ENCODE assay signal across 8 cellular contexts in the genomic region with DNA sequence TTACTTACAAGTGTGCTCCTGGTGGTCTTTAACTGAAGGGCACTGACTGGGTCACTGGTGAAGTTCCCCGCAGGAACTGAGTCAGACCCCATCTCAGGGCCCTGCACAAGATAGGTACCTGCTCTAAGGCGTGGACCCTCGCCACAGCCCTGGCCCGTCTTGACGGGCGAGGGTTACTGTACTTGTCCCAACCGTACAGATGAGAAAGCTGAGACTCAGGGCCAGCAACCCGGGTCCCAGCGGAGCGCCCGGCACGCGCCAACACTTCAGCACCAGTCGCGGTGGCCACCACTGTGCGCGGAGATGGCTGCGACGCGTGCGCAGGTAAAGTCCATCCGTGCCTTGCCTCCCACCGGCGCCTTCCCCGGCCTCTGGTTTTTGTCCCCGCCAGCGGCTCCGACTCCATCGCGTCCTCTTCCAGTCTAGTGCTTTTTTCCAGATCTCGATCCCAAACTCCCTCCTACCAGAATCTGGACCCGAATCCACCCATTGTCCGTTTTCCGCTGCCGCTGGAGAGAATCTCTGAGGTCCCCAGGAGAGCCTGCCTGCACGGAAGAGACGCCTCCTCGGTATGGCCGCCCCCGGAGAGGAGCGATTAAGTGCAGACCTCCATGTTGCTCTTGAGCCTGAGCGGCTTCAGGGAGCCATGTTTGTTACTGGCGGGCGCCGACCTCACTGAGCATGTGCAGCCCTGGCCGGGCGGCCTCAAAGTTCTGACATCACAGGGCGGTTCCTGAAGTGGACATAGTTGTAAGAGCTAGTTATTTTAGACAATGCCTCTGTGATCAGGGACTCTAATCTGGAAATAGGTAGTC.
DNase-seq lines count a peak whose midpoint lies in the region; TF ChIP-seq lines count a peak whose summit lies in the region.
"Not testable (repeated sequence)": the region's sequence is repeated elsewhere in the genome, so short reads cannot be mapped to it uniquely, and the experiment has no call there.

No MANE protein-coding gene starts in this region.

- H3K4me1 Mint-ChIP-seq in T-helper 1 cell treated with Interleukin-12 subunit alpha and Interleukin-12 subunit beta and Interleukin-4 antibody, amounts not matched to agents 30 μg/mL and 1 μg/mL, for 36 hours (ENCODE audit: low read depth): not testable (repeated sequence)

- CTCF ChIA-PET in HEK293T (lab: Yijun Ruan, JAX): not testable (repeated sequence)

- H3K36me3 Mint-ChIP-seq in T-helper 1 cell treated with Interleukin-12 subunit alpha and Interleukin-12 subunit beta and Interleukin-4 antibody, amounts not matched to agents 30 μg/mL and 1 μg/mL, for 36 hours (ENCODE audit: low read depth): not testable (repeated sequence)

- in situ Hi-C loops in ACHN (cut with HindIII; ENCODE audit: low pct_ligation_motif_present, low pct_unique_long_range_greater_than_20kb, low sequenced_read_pairs): not testable (repeated sequence)

- H3K27me3 Mint-ChIP-seq in T-helper 1 cell treated with Interleukin-12 subunit alpha and Interleukin-12 subunit beta and Interleukin-4 antibody, amounts not matched to agents 30 μg/mL and 1 μg/mL, for 36 hours (ENCODE audit: low read depth): not testable (repeated sequence)

- not testable (repeated sequence) for H3K36me3 ChIP-seq in iPS DF 6.9 (ENCODE audit: control insufficient read depth, insufficient read depth, low read length)

- no CpG with 5 or more reads among the region's 48 CpGs for WGBS in iPS DF 6.9 (ENCODE audit: insufficient coverage, insufficient read length)

- POLR2A ChIA-PET in HEK293T (lab: Yijun Ruan, JAX): not testable (repeated sequence)

- H3K27me3 ChIP-seq in iPS DF 6.9 (ENCODE audit: control insufficient read depth, insufficient read depth, low read length): not testable (repeated sequence)

- DNase-seq in ACHN: peak; percentile 10
- not testable (repeated sequence) for DNase-seq in HEK293T (ENCODE audit: extremely low spot score); iPS DF 6.9 (ENCODE audit: low read depth, low spot score)
- DNase-seq in activated T-helper 1 cell treated with anti-CD3 and anti-CD28 coated beads, Interleukin-2, amount 50 U/mL, for 16 hours (ENCODE audit: low read depth in 1 of 2, low spot score in 1 of 2): peak; percentile 17 to 48
- DNase-seq in dermis blood vessel endothelial cell: peak; percentile 67
- DNase-seq in non-pigmented ciliary epithelial cell (ENCODE audit: low read depth): peak; percentile 3
- peak; percentile 21 for DNase-seq in stimulated activated CD8-positive, alpha-beta memory T cell treated with anti-CD3 and anti-CD28 coated beads, Interleukin-15, amount 100 ng/mL, for 1 hour (ENCODE audit: low read depth)

- peak overlapping the region; percentile 15; the same call in 1 of the 2 replicates for H3K4me3 ChIP-seq in iPS DF 6.9 (ENCODE audit: low read length)

- peak overlapping the region; percentile 59 for H3K4me3 Mint-ChIP-seq in T-helper 1 cell treated with Interleukin-12 subunit alpha and Interleukin-12 subunit beta and Interleukin-4 antibody, amounts not matched to agents 30 μg/mL and 1 μg/mL, for 36 hours

- not testable (repeated sequence) for H3K9me3 Mint-ChIP-seq in T-helper 1 cell treated with Interleukin-12 subunit alpha and Interleukin-12 subunit beta and Interleukin-4 antibody, amounts not matched to agents 30 μg/mL and 1 μg/mL, for 36 hours

- not testable (repeated sequence) for H3K9me3 ChIP-seq in iPS DF 6.9 (ENCODE audit: control insufficient read depth, insufficient read depth, low read length)

- H3K4me1 ChIP-seq in iPS DF 6.9 (ENCODE audit: control insufficient read depth, insufficient read depth, low read length): not testable (repeated sequence)

- peak overlapping the region; percentile 55 for H3K27ac Mint-ChIP-seq in T-helper 1 cell treated with Interleukin-12 subunit alpha and Interleukin-12 subunit beta and Interleukin-4 antibody, amounts not matched to agents 30 μg/mL and 1 μg/mL, for 36 hours

- not testable (repeated sequence) for H3K27ac ChIP-seq in iPS DF 6.9 (ENCODE audit: low read length)

TF ChIP-seq in HEK293T, 16 proteins besides CTCF, POLR2A, EP300 and RAD21:
- TF ChIP-seq NFRKB (IDR thresholded peaks at IDR 0.05): 0 out of 2 replicates have a peak, but pooled peaks have one; percentile 35
- TF ChIP-seq L3MBTL2 (conservative IDR thresholded peaks at IDR 0.05): 0 out of 2 replicates have a peak, but pooled peaks have one; percentile 17
